ENCODE assay signal across 11 cellular contexts in the genomic region with DNA sequence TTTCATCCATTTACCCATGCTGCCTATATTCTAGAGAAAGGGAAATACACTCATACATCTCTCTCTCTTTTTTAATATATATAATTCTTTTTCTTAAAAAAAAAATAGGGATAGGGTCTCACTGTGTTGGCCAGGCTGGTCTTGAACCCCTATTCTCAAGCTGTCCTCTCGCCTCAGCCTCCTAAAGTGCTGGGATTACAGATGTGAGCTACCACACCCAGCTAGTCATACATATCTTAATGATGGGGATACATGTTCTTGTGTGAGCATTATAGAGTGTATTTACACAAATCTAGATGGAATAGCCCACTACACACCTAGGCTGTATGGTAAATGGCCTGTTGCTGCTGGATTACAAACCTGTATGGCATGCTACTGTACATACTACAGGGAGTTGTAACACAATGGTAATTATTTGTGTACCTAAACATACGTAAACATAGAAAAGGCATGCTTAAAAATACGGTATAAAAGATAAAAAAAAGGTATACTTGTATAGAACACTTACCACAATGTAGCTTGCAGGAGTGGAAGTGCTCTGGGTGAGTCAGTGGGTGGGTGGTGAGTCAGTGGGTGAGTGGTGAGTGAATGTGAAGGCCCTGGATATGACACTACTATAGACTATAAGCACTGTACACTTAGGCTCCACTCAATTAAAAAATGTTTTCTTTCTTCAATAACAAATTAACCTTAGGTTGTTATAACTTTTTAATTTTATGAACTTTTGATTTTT.
DNase-seq lines count a peak whose midpoint lies in the region; ATAC-seq lines count a peak whose summit lies in the region.
"Had no signal": no experiment of that assay in that cellular context is flagged by ENCODE, and none has a peak within 500 bp of the region (broad histone marks: within the 10 kb centered on the region; RNA-seq: fewer than 3 reads in every experiment).

No MANE protein-coding gene starts in this region.

- H3K4me3 ChIP-seq in H7 (ENCODE audit: insufficient read depth, low read depth, low read length) = no peak overlapping the region

- peak; percentile 53 for DNase-seq in NK-92 treated with Interleukin-12 subunit alpha and Interleukin-12 subunit beta, amount 100 ng/mL, for 24 hours (lab: John Stamatoyannopoulos, UW)
- DNase-seq in NK-92 (lab: John Stamatoyannopoulos, UW; ENCODE audit: unreplicated experiment) = no peak
- peak; percentile 72 to 79 for DNase-seq in activated T-cell treated with anti-CD3 and anti-CD28 coated beads, Interleukin-2, amount 50 U/mL, for 48 hours
- DNase-seq in kidney glomerular epithelial cell (lab: John Stamatoyannopoulos, UW) = peak; percentile 46
- DNase-seq in stimulated activated CD8-positive, alpha-beta memory T cell treated with anti-CD3 and anti-CD28 coated beads, Interleukin-7, amount 100 ng/mL, for 48 hours (ENCODE audit: extremely low read depth in 1 of 2, low read depth in 1 of 2) = peak; percentile 38 to 71
- no peak for DNase-seq in H7
- no peak for DNase-seq in midbrain (lab: John Stamatoyannopoulos, UW)
- DNase-seq: naive B cell had no signal

- no peak for ATAC-seq in HG02938 (IDR thresholded peaks at IDR 0.05; ENCODE audit: unreplicated experiment)
- ATAC-seq: HepG2, Right ventricle myocardium inferior had no signal

- H3K27me3 ChIP-seq in H7 (ENCODE audit: control insufficient read depth, insufficient read depth, low read length) = no peaks in the 10 kb centered on the region

- no peaks in the 10 kb centered on the region for H3K36me3 ChIP-seq in H7 (replicated peaks; ENCODE audit: control insufficient read depth, insufficient read depth, low read length)

Comparison
In these comparisons a context has a peak if more than half of its experiments do, and no peak if none do; other contexts are left out.
1. DNase-seq: peak in NK-92 treated with Interleukin-12 subunit alpha and Interleukin-12 subunit beta, amount 100 ng/mL, for 24 hours (single experiment), activated T-cell treated with anti-CD3 and anti-CD28 coated beads, Interleukin-2, amount 50 U/mL, for 48 hours (2 of 2), kidney glomerular epithelial cell (single experiment) and stimulated activated CD8-positive, alpha-beta memory T cell treated with anti-CD3 and anti-CD28 coated beads, Interleukin-7, amount 100 ng/mL, for 48 hours (2 of 2); none in NK-92 (single experiment), H7 (single experiment) and midbrain (single experiment).